ENCODE assay signal across 1 cellular context in the genomic region with DNA sequence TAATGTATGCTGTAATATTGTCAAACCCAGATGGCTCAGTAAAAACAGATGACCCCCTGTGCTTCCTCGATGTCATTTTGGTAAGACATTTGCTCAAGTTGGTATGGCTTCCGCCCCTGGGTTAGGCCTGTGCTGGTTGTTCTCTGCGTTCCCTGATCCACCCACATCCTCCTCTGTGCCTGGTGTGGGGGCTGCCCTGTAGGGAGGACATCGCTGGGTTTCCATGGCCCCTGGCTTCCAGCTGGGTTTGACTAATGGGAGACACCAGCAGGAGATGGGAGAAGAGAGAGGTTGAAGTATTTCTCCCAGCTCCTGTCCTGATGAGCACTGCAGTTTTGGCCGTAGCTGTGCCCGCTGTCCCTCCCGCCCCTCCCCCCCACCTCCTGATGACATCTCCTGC.
TF ChIP-seq lines count a peak whose summit lies in the region.

No MANE protein-coding gene starts in this region.

TF ChIP-seq in H1, 55 proteins besides CTCF, POLR2A, EP300 and RAD21:
- no peak for TF ChIP-seq SIX5 (IDR thresholded peaks at IDR 0.05; ENCODE audit: low read depth, low read length)
- TF ChIP-seq, protein P1, sequence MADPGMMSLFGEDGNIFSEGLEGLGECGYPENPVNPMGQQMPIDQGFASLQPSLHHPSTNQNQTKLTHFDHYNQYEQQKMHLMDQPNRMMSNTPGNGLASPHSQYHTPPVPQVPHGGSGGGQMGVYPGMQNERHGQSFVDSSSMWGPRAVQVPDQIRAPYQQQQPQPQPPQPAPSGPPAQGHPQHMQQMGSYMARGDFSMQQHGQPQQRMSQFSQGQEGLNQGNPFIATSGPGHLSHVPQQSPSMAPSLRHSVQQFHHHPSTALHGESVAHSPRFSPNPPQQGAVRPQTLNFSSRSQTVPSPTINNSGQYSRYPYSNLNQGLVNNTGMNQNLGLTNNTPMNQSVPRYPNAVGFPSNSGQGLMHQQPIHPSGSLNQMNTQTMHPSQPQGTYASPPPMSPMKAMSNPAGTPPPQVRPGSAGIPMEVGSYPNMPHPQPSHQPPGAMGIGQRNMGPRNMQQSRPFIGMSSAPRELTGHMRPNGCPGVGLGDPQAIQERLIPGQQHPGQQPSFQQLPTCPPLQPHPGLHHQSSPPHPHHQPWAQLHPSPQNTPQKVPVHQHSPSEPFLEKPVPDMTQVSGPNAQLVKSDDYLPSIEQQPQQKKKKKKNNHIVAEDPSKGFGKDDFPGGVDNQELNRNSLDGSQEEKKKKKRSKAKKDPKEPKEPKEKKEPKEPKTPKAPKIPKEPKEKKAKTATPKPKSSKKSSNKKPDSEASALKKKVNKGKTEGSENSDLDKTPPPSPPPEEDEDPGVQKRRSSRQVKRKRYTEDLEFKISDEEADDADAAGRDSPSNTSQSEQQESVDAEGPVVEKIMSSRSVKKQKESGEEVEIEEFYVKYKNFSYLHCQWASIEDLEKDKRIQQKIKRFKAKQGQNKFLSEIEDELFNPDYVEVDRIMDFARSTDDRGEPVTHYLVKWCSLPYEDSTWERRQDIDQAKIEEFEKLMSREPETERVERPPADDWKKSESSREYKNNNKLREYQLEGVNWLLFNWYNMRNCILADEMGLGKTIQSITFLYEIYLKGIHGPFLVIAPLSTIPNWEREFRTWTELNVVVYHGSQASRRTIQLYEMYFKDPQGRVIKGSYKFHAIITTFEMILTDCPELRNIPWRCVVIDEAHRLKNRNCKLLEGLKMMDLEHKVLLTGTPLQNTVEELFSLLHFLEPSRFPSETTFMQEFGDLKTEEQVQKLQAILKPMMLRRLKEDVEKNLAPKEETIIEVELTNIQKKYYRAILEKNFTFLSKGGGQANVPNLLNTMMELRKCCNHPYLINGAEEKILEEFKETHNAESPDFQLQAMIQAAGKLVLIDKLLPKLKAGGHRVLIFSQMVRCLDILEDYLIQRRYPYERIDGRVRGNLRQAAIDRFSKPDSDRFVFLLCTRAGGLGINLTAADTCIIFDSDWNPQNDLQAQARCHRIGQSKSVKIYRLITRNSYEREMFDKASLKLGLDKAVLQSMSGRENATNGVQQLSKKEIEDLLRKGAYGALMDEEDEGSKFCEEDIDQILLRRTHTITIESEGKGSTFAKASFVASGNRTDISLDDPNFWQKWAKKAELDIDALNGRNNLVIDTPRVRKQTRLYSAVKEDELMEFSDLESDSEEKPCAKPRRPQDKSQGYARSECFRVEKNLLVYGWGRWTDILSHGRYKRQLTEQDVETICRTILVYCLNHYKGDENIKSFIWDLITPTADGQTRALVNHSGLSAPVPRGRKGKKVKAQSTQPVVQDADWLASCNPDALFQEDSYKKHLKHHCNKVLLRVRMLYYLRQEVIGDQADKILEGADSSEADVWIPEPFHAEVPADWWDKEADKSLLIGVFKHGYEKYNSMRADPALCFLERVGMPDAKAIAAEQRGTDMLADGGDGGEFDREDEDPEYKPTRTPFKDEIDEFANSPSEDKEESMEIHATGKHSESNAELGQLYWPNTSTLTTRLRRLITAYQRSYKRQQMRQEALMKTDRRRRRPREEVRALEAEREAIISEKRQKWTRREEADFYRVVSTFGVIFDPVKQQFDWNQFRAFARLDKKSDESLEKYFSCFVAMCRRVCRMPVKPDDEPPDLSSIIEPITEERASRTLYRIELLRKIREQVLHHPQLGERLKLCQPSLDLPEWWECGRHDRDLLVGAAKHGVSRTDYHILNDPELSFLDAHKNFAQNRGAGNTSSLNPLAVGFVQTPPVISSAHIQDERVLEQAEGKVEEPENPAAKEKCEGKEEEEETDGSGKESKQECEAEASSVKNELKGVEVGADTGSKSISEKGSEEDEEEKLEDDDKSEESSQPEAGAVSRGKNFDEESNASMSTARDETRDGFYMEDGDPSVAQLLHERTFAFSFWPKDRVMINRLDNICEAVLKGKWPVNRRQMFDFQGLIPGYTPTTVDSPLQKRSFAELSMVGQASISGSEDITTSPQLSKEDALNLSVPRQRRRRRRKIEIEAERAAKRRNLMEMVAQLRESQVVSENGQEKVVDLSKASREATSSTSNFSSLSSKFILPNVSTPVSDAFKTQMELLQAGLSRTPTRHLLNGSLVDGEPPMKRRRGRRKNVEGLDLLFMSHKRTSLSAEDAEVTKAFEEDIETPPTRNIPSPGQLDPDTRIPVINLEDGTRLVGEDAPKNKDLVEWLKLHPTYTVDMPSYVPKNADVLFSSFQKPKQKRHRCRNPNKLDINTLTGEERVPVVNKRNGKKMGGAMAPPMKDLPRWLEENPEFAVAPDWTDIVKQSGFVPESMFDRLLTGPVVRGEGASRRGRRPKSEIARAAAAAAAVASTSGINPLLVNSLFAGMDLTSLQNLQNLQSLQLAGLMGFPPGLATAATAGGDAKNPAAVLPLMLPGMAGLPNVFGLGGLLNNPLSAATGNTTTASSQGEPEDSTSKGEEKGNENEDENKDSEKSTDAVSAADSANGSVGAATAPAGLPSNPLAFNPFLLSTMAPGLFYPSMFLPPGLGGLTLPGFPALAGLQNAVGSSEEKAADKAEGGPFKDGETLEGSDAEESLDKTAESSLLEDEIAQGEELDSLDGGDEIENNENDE (IDR thresholded peaks at IDR 0.05; ENCODE audit: insufficient replicate concordance, low read length), result no peak
- no peak for TF ChIP-seq CTBP2 (IDR thresholded peaks at IDR 0.05; ENCODE audit: borderline replicate concordance, insufficient read depth, insufficient read length, low read length)
- TF ChIP-seq SP2 (IDR thresholded peaks at IDR 0.05; ENCODE audit: low read length), result no peak
- TF ChIP-seq SIRT6 (IDR thresholded peaks at IDR 0.05; ENCODE audit: low read length), result no peak
- no peak for TF ChIP-seq SAP30 (IDR thresholded peaks at IDR 0.05; ENCODE audit: insufficient read depth, insufficient replicate concordance, low read length)
- no peak for TF ChIP-seq BRCA1 (IDR thresholded peaks at IDR 0.05; ENCODE audit: low read depth, low read length)
- TF ChIP-seq CHD2 (IDR thresholded peaks at IDR 0.05; ENCODE audit: low read length), result no peak
- TF ChIP-seq FOSL1 (IDR thresholded peaks at IDR 0.05; ENCODE audit: insufficient read depth, low read depth, low read length), result no peak
- TF ChIP-seq KDM4A (IDR thresholded peaks at IDR 0.05; ENCODE audit: low read depth, low read length, severe bottlenecking), result no peak
- no peak for TF ChIP-seq PHF8 (conservative IDR thresholded peaks at IDR 0.05; ENCODE audit: low read depth, low read length)
- no peak for TF ChIP-seq CBX8 (IDR thresholded peaks at IDR 0.05; ENCODE audit: borderline replicate concordance, low read depth, low read length)
- no peak for TF ChIP-seq RFX5 (IDR thresholded peaks at IDR 0.05; ENCODE audit: borderline replicate concordance, low read depth, low read length)
- TF ChIP-seq ATF2 (IDR thresholded peaks at IDR 0.05; ENCODE audit: low read length), result no peak
- no peak for TF ChIP-seq CHD1 (IDR thresholded peaks at IDR 0.05; ENCODE audit: low read depth, low read length)
- TF ChIP-seq ASH2L (IDR thresholded peaks at IDR 0.05; ENCODE audit: low read length), result no peak
- TF ChIP-seq CEBPB (IDR thresholded peaks at IDR 0.05; ENCODE audit: low read depth, low read length), result no peak
- no peak for TF ChIP-seq ZNF274 (IDR thresholded peaks at IDR 0.05; ENCODE audit: borderline replicate concordance, extremely low read depth, low read length)
- TF ChIP-seq SRF (IDR thresholded peaks at IDR 0.05; ENCODE audit: low read depth, low read length), result no peak
